In the genomic region with DNA sequence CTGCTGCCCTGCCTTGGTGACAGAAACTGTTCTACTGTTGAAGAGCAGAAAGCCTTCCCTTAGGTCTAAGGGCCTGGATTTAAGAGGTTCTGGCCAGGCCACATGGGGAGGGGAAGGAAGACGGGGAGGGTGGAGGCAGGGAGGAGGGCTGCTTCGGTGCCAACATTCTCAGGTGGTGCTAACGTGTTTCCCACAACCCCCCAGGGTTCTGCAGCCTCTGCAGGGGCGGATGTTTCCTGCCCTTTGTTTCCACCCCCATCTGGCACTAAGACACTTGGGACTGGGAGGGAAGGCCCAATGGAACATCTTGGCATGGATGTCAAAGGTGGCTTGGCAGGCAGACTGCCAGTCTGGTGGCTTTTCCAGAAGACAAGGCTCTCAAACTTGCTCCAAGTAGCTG, we compare ENCODE assay signal across 11 cellular contexts. TPM values are rescaled to one million over a fixed set of nuclear protein-coding genes. Genes with fewer than 3 reads are reported as not detected.
DNase-seq lines count a peak whose midpoint lies in the region; TF ChIP-seq lines count a peak whose summit lies in the region.
"Had no signal": no experiment of that assay in that cellular context is flagged by ENCODE, and none has a peak within 500 bp of the region (broad histone marks: within the 10 kb centered on the region; RNA-seq: fewer than 3 reads in every experiment).

No MANE protein-coding gene starts in this region.

- H3K27me3 ChIP-seq in WERI-Rb-1 (ENCODE audit: insufficient read depth, low read depth, severe bottlenecking) (no peaks in the 10 kb centered on the region), sigmoid colon (no peaks in the 10 kb centered on the region)

- peaks cover 0 to 80% (median 73%) of the 10 kb centered on the region in 4 donors for H3K4me1 ChIP-seq in sigmoid colon

- intact Hi-C loops in sigmoid colon (cut with DNase I), result no loop called here

- no peak for TF ChIP-seq CTCF in WERI-Rb-1 (IDR thresholded peaks at IDR 0.05; ENCODE audit: low read depth, low read length)
- no peak for TF ChIP-seq CTCF in fibroblast of villous mesenchyme (IDR thresholded peaks at IDR 0.05; ENCODE audit: insufficient read depth, low read depth, low read length)
- no peak for TF ChIP-seq CTCF in sigmoid colon (IDR thresholded peaks at IDR 0.05)

- H3K9me3 ChIP-seq in WERI-Rb-1 (ENCODE audit: severe bottlenecking) (no peaks in the 10 kb centered on the region), sigmoid colon (no peaks in the 10 kb centered on the region)

- TF ChIP-seq POLR2A in sigmoid colon (IDR thresholded peaks at IDR 0.05), result no peak

- no peak for TF ChIP-seq EP300 in sigmoid colon (IDR thresholded peaks at IDR 0.05)

- H3K4me3 ChIP-seq in WERI-Rb-1 (ENCODE audit: low read depth, low read length) (no peak overlapping the region), fibroblast of villous mesenchyme (ENCODE audit: low read depth, low read length) (no peak overlapping the region), sigmoid colon (no peak overlapping the region)

- H3K27ac ChIP-seq in WERI-Rb-1 (peak overlapping the region; percentile 94), sigmoid colon (peak overlapping the region; percentile 88 to 92 (median 91))

- peaks cover 51% of the 10 kb centered on the region for H3K36me3 ChIP-seq in WERI-Rb-1
- peaks cover 0 to 43% (median 2%) of the 10 kb centered on the region in 4 donors for H3K36me3 ChIP-seq in sigmoid colon

- peak; percentile 92 for DNase-seq in Daoy (ENCODE audit: low read depth)
- no peak for DNase-seq in WERI-Rb-1
- peak; percentile 60 for DNase-seq in fibroblast of villous mesenchyme (ENCODE audit: low read depth)
- peak; percentile 70 for DNase-seq in sigmoid colon
- DNase-seq in activated naive CD4-positive, alpha-beta T cell treated with Interleukin-2 at 50 U/mL for 16 hours, result no peak
- no peak for DNase-seq in effector CD8-positive, alpha-beta T cell (lab: John Stamatoyannopoulos, UW)
- DNase-seq in COR-L47 (lab: John Stamatoyannopoulos, UW), result no peak
- no peak for DNase-seq in AG08395 (ENCODE audit: low spot score)
- DNase-seq: activated gamma-delta T cell, DMS79, NCI-H345 had no signal

- 48 to 74% methylated on average over 4 of the region's 4 CpGs for WGBS in sigmoid colon, 2 donors

RNA-seq across cellular contexts. Expression of gene HIC1, which starts 12.7 kb away (rescaled TPM):
- total RNA-seq in Daoy (2014; rRNA removed; shearing (Covaris generic)), result 10.4 and 12.2 TPM in 2 replicates
- total RNA-seq in fibroblast of villous mesenchyme (81.6 and 102 TPM in 2 replicates), sigmoid colon (10 to 100 TPM; 10.4 to 44.9 (median 24.8) TPM)
- polyA plus RNA-seq in sigmoid colon, result 1 to 10 TPM; 1.6 to 5.4 (median 5.1) TPM

RNA-seq across cellular contexts. Expression of gene OVCA2, which starts 25.7 kb away (rescaled TPM):
- 83.3 and 93.3 TPM in 2 replicates for total RNA-seq in Daoy (2014; rRNA removed; shearing (Covaris generic))
- total RNA-seq in fibroblast of villous mesenchyme (48.4 and 61.8 TPM in 2 replicates), sigmoid colon (10 to 100 TPM; 26.3 to 43.0 (median 32.9) TPM)
- 10 to 100 TPM; 61.3 to 66.8 (median 63.3) TPM for polyA plus RNA-seq in sigmoid colon

RNA-seq across cellular contexts. Expression of gene DPH1, which starts 37.6 kb away (rescaled TPM):
- total RNA-seq in Daoy (2014; rRNA removed; shearing (Covaris generic)), result 45.2 TPM in 2 replicates
- total RNA-seq in fibroblast of villous mesenchyme (45.1 and 58.7 TPM in 2 replicates), sigmoid colon (10 to 100 TPM; 27.6 to 60.1 (median 38.8) TPM)
- polyA plus RNA-seq in sigmoid colon, result 10 to 100 TPM in 2 of 3 donors, 1 to 10 TPM in 1; 7.2 to 26.6 (median 12.0) TPM

RNA-seq across cellular contexts. Expression of gene RTN4RL1, which starts 42.4 kb away (rescaled TPM):
- total RNA-seq in Daoy (2014; rRNA removed; shearing (Covaris generic)), result 0.83 TPM in 1 of 2 replicates, not detected in the other
- total RNA-seq in fibroblast of villous mesenchyme (0.43 TPM in 1 of 2 replicates, not detected in the other), sigmoid colon (under 1 TPM; 0.16 to 0.71 (median 0.48) TPM)
- under 1 TPM in 2 of 3 donors, not detected in 1; under 0.01 to 0.69 TPM for polyA plus RNA-seq in sigmoid colon

Comparison
In these comparisons a context has a peak if more than half of its experiments do, and no peak if none do; other contexts are left out.
1. DNase-seq: peak in Daoy (single experiment), fibroblast of villous mesenchyme (single experiment) and sigmoid colon (single experiment); none in WERI-Rb-1 (single experiment), activated naive CD4-positive, alpha-beta T cell treated with Interleukin-2 at 50 U/mL for 16 hours (single experiment), effector CD8-positive, alpha-beta T cell (single experiment), COR-L47 (single experiment) and AG08395 (single experiment).